Comparison of ENCODE assay signal across 12 cellular contexts in the genomic region with DNA sequence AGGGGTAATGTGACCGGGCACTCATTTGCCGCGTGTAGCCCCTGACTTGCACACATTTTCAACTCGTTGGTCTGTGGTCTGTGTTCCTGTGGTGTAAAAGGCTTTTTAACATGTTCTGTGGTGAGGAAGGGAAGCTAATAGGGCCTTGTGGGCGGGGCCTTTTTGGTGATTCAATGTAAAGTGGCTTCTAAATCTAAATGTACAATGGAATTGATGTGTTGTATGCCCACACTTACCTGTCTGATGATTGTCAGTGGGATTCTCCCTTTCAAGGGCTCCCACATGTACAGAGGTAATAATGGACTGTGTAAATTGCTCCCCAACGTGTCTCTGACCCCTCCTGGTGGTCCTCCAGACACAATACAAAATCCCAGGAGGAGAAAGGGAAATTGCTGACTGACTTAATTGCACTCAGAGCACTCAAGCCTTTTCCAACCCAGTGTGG. TPM values are rescaled to one million over a fixed set of nuclear protein-coding genes. Genes with fewer than 3 reads are reported as not detected.
DNase-seq lines count a peak whose midpoint lies in the region; ATAC-seq and TF ChIP-seq lines count a peak whose summit lies in the region.
"Had no signal": no experiment of that assay in that cellular context is flagged by ENCODE, and none has a peak within 500 bp of the region (broad histone marks: within the 10 kb centered on the region; RNA-seq: fewer than 3 reads in every experiment).

No MANE protein-coding gene starts in this region.

- H3K79me2 ChIP-seq in trophoblast cell (ENCODE audit: control insufficient read depth, insufficient read depth, low read length, poor library complexity): no peaks in the 10 kb centered on the region

- peak; percentile 23 for TF ChIP-seq CTCF in fibroblast of pulmonary artery (IDR thresholded peaks at IDR 0.05; ENCODE audit: low read length, missing control alignments)

- no peak overlapping the region for H3K18ac ChIP-seq in trophoblast cell (ENCODE audit: low read length)

- no peak overlapping the region for H3K4me3 Mint-ChIP-seq in activated CD4-positive, alpha-beta T cell treated with anti-CD3 and anti-CD28 coated beads, Interleukin-2, amount 10 ng/mL, durations not matched to agents 24 days and 14 days
- H3K4me3 Mint-ChIP-seq in stimulated activated naive CD8-positive, alpha-beta T cell treated with anti-CD3 and anti-CD28 coated beads, Interleukin-15, Interleukin-2, amounts not matched to agents 100 ng/mL and 50 ng/mL, for 24 hours: peak overlapping the region; percentile 44
- H3K4me3 Mint-ChIP-seq: B cell had no signal

- no peak overlapping the region for H3K4ac ChIP-seq in trophoblast cell (ENCODE audit: low read depth, low read length)

- H2BK120ac ChIP-seq in trophoblast cell (ENCODE audit: insufficient read depth, low read length, poor library complexity): no peak overlapping the region

- no peak overlapping the region for H2AFZ ChIP-seq in trophoblast cell (ENCODE audit: insufficient read depth, low read length, poor library complexity)

- no peak overlapping the region for H4K12ac ChIP-seq in trophoblast cell (ENCODE audit: low read depth, low read length)

- no peak overlapping the region for H2BK5ac ChIP-seq in trophoblast cell (ENCODE audit: low read depth, low read length, poor library complexity)

- H3K27me3 ChIP-seq in trophoblast cell (ENCODE audit: insufficient read depth, low read length): no peaks in the 10 kb centered on the region

- no peak overlapping the region for H3K14ac ChIP-seq in trophoblast cell (ENCODE audit: low read length)

- H3K27ac Mint-ChIP-seq in activated CD4-positive, alpha-beta T cell treated with anti-CD3 and anti-CD28 coated beads, Interleukin-2, amount 10 ng/mL, durations not matched to agents 24 days and 14 days: peak overlapping the region; percentile 41
- H3K27ac Mint-ChIP-seq in stimulated activated naive CD8-positive, alpha-beta T cell treated with anti-CD3 and anti-CD28 coated beads, Interleukin-15, Interleukin-2, amounts not matched to agents 100 ng/mL and 50 ng/mL, for 24 hours: peak overlapping the region; percentile 62
- H3K27ac Mint-ChIP-seq: B cell had no signal

- no peaks in the 10 kb centered on the region for H3K79me1 ChIP-seq in trophoblast cell (ENCODE audit: low read length)

- H3K36me3 Mint-ChIP-seq in activated CD4-positive, alpha-beta T cell treated with anti-CD3 and anti-CD28 coated beads, Interleukin-2, amount 10 ng/mL, durations not matched to agents 24 days and 14 days (ENCODE audit: low read depth): peaks cover 9% of the 10 kb centered on the region
- peaks cover 12% of the 10 kb centered on the region for H3K36me3 Mint-ChIP-seq in stimulated activated naive CD8-positive, alpha-beta T cell treated with anti-CD3 and anti-CD28 coated beads, Interleukin-15, Interleukin-2, amounts not matched to agents 100 ng/mL and 50 ng/mL, for 24 hours (ENCODE audit: low read depth)

- no peak overlapping the region for H4K8ac ChIP-seq in trophoblast cell (ENCODE audit: low read depth, low read length)

- peaks cover 3 to 12% of the 10 kb centered on the region in 2 experiments for H3K4me1 ChIP-seq in trophoblast cell (ENCODE audit: control insufficient read depth in 1 of 2, insufficient read depth in 2 of 2, low read length in 2 of 2)

- peaks cover under 1% of the 10 kb centered on the region for H3K9me3 Mint-ChIP-seq in activated CD4-positive, alpha-beta T cell treated with anti-CD3 and anti-CD28 coated beads, Interleukin-2, amount 10 ng/mL, durations not matched to agents 24 days and 14 days
- H3K9me3 Mint-ChIP-seq in stimulated activated naive CD8-positive, alpha-beta T cell treated with anti-CD3 and anti-CD28 coated beads, Interleukin-15, Interleukin-2, amounts not matched to agents 100 ng/mL and 50 ng/mL, for 24 hours: no peaks in the 10 kb centered on the region

- H3K4me3 ChIP-seq in fibroblast of pulmonary artery (replicated peaks; ENCODE audit: low read depth, low read length) (no peak overlapping the region), trophoblast cell (ENCODE audit: low read depth, low read length) (no peak overlapping the region)
- H3K4me3 ChIP-seq: skin epidermis had no signal

- H3K23ac ChIP-seq in trophoblast cell (ENCODE audit: low read length): no peak overlapping the region

- WGBS in trophoblast cell (ENCODE audit: extremely low coverage, insufficient coverage, insufficient read length): no CpG with 5 or more reads among the region's 6 CpGs

- no peak overlapping the region for H2AK5ac ChIP-seq in trophoblast cell (ENCODE audit: low read length)

- H3K4me1 Mint-ChIP-seq in activated CD4-positive, alpha-beta T cell treated with anti-CD3 and anti-CD28 coated beads, Interleukin-2, amount 10 ng/mL, durations not matched to agents 24 days and 14 days: peaks cover 16% of the 10 kb centered on the region
- peaks cover 18% of the 10 kb centered on the region for H3K4me1 Mint-ChIP-seq in stimulated activated naive CD8-positive, alpha-beta T cell treated with anti-CD3 and anti-CD28 coated beads, Interleukin-15, Interleukin-2, amounts not matched to agents 100 ng/mL and 50 ng/mL, for 24 hours (ENCODE audit: low read depth)
- H3K4me1 Mint-ChIP-seq: B cell had no signal

- H3K9me3 ChIP-seq in trophoblast cell (ENCODE audit: insufficient read depth, low read depth, low read length): no peaks in the 10 kb centered on the region

- no peak overlapping the region for H3K4me2 ChIP-seq in trophoblast cell (ENCODE audit: low read length)

- no peak overlapping the region for H4K91ac ChIP-seq in trophoblast cell (ENCODE audit: low read depth, low read length)

- intact Hi-C loops in activated CD4-positive, alpha-beta T cell treated with anti-CD3 and anti-CD28 coated beads, Interleukin-2, amount 10 ng/mL, durations not matched to agents 24 days and 14 days (cut with micrococcal nuclease): no loop called here

- H3K27me3 Mint-ChIP-seq in activated CD4-positive, alpha-beta T cell treated with anti-CD3 and anti-CD28 coated beads, Interleukin-2, amount 10 ng/mL, durations not matched to agents 24 days and 14 days: no peaks in the 10 kb centered on the region
- H3K27me3 Mint-ChIP-seq in stimulated activated naive CD8-positive, alpha-beta T cell treated with anti-CD3 and anti-CD28 coated beads, Interleukin-15, Interleukin-2, amounts not matched to agents 100 ng/mL and 50 ng/mL, for 24 hours: no peaks in the 10 kb centered on the region
- H3K27me3 Mint-ChIP-seq: B cell had no signal

- H3K9ac ChIP-seq in trophoblast cell (ENCODE audit: low read length): no peak overlapping the region

- peak in 2 of 3 experiments; percentile 7 to 8 for DNase-seq in activated CD8-positive, alpha-beta memory T cell treated with anti-CD3 and anti-CD28 coated beads for 48 hours (ENCODE audit: low read depth in 2 of 3, low spot score in 2 of 3)
- DNase-seq in activated CD8-positive, alpha-beta memory T cell treated with anti-CD3 and anti-CD28 coated beads, Interleukin-2, amount 50 U/mL, for 48 hours: no peak
- peak; percentile 80 for DNase-seq in activated CD4-positive, alpha-beta T cell treated with anti-CD3 and anti-CD28 coated beads, Interleukin-2, amount 10 ng/mL, durations not matched to agents 24 days and 14 days
- DNase-seq in fibroblast of pulmonary artery (ENCODE audit: low read depth) (peak; percentile 10), trophoblast cell (no peak), EL (no peak)
- DNase-seq: effector memory CD4-positive, alpha-beta T cell; left ventricle myocardium superior had no signal

- no peak overlapping the region for H3K27ac ChIP-seq in trophoblast cell (ENCODE audit: low read depth, low read length)

- no peak for ATAC-seq in HG02610 (IDR thresholded peaks at IDR 0.05; ENCODE audit: unreplicated experiment)
- ATAC-seq: left ventricle myocardium superior had no signal

- no peak overlapping the region for H2BK12ac ChIP-seq in trophoblast cell (ENCODE audit: low read length)

- peaks cover 2% of the 10 kb centered on the region in 2 experiments for H3K36me3 ChIP-seq in trophoblast cell (ENCODE audit: control insufficient read depth in 1 of 2, insufficient read depth in 2 of 2, low read length in 2 of 2)

RNA-seq across cellular contexts. Expression of a gene that starts 43.1 kb away (rescaled TPM):
- total RNA-seq in activated CD4-positive, alpha-beta T cell treated with anti-CD3 and anti-CD28 coated beads, Interleukin-2, amount 10 ng/mL, durations not matched to agents 24 days and 14 days: 21.4 and 22.1 TPM in 2 replicates
- 18.8 and 19.3 TPM in 2 replicates for polyA plus RNA-seq in trophoblast cell (2013)

Comparison
In these comparisons a context has a peak if more than half of its experiments do, and no peak if none do; other contexts are left out.
1. DNase-seq: peak in activated CD8-positive, alpha-beta memory T cell treated with anti-CD3 and anti-CD28 coated beads for 48 hours (2 of 3), activated CD4-positive, alpha-beta T cell treated with anti-CD3 and anti-CD28 coated beads, Interleukin-2, amount 10 ng/mL, durations not matched to agents 24 days and 14 days (single experiment) and fibroblast of pulmonary artery (single experiment); none in activated CD8-positive, alpha-beta memory T cell treated with anti-CD3 and anti-CD28 coated beads, Interleukin-2, amount 50 U/mL, for 48 hours (single experiment), trophoblast cell (0 of 2) and EL (single experiment).